In genomic region chr3:8790529-8790928, GRCh38 we compare ENCODE assay signal across 1 cellular context.
TF ChIP-seq lines count a peak whose summit lies in the region.

No MANE protein-coding gene starts in this region.

TF ChIP-seq in K562, 482 proteins besides CTCF, POLR2A, EP300 and RAD21 (continued from another document):
- TF ChIP-seq, protein P1, sequence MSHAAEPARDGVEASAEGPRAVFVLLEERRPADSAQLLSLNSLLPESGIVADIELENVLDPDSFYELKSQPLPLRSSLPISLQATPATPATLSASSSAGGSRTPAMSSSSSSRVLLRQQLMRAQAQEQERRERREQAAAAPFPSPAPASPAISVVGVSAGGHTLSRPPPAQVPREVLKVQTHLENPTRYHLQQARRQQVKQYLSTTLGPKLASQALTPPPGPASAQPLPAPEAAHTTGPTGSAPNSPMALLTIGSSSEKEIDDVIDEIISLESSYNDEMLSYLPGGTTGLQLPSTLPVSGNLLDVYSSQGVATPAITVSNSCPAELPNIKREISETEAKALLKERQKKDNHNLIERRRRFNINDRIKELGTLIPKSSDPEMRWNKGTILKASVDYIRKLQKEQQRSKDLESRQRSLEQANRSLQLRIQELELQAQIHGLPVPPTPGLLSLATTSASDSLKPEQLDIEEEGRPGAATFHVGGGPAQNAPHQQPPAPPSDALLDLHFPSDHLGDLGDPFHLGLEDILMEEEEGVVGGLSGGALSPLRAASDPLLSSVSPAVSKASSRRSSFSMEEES (CRISPR knock-in tag; IDR thresholded peaks at IDR 0.05), result peak; percentile 84
